1 cellular context compared by ENCODE assay signal in the genomic region with DNA sequence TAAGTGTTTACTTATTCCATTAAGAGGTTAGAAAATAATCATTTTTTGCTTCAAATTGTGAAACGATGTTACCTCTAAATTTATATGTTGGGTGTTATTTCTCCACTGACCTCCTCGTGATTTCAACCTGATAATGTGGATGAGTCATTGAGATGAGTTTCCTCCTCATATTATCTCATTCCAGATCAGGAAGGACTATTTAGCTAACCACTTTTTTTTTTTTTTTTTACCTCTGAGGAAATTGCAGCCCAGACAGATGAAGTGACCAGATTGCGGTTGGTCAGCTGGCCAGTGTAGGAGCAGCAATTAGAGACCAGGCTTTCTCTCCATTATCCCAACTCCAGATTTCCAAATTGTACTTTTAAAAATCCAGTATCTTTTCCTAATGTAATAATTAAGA.
TF ChIP-seq lines count a peak whose summit lies in the region.

No MANE protein-coding gene starts in this region.

TF ChIP-seq in K562, 482 proteins besides CTCF, POLR2A, EP300 and RAD21 (continued from another document):
- TF ChIP-seq, protein P1, sequence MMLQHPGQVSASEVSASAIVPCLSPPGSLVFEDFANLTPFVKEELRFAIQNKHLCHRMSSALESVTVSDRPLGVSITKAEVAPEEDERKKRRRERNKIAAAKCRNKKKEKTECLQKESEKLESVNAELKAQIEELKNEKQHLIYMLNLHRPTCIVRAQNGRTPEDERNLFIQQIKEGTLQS (IDR thresholded peaks at IDR 0.05) = peak; percentile 91
- TF ChIP-seq, protein P1 (CRISPR knock-in tag; conservative IDR thresholded peaks at IDR 0.05) = no peak
- peak; percentile 42 for TF ChIP-seq CBFA2T3 (IDR thresholded peaks at IDR 0.05)
- TF ChIP-seq MCM2 (IDR thresholded peaks at IDR 0.05; ENCODE audit: low read depth) = no peak
- peak; percentile 63; the same call in 1 of the 2 replicates for TF ChIP-seq ZEB2 (IDR thresholded peaks at IDR 0.05)
- TF ChIP-seq, protein P2, sequence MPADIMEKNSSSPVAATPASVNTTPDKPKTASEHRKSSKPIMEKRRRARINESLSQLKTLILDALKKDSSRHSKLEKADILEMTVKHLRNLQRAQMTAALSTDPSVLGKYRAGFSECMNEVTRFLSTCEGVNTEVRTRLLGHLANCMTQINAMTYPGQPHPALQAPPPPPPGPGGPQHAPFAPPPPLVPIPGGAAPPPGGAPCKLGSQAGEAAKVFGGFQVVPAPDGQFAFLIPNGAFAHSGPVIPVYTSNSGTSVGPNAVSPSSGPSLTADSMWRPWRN (IDR thresholded peaks at IDR 0.05; ENCODE audit: low read depth) = peak; percentile 54; the same call in 1 of the 2 replicates
- TF ChIP-seq FOXK2 (conservative IDR thresholded peaks at IDR 0.05 in 1 of 2, IDR thresholded peaks at IDR 0.05 in 1 of 2; ENCODE audit: low read depth in 2 of 2) = no peak
- no peak for TF ChIP-seq ZNF668 (CRISPR knock-in tag; IDR thresholded peaks at IDR 0.05)
- TF ChIP-seq, protein P3, sequence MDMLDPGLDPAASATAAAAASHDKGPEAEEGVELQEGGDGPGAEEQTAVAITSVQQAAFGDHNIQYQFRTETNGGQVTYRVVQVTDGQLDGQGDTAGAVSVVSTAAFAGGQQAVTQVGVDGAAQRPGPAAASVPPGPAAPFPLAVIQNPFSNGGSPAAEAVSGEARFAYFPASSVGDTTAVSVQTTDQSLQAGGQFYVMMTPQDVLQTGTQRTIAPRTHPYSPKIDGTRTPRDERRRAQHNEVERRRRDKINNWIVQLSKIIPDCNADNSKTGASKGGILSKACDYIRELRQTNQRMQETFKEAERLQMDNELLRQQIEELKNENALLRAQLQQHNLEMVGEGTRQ (CRISPR knock-in tag; IDR thresholded peaks at IDR 0.05) = no peak
- TF ChIP-seq, protein P4, sequence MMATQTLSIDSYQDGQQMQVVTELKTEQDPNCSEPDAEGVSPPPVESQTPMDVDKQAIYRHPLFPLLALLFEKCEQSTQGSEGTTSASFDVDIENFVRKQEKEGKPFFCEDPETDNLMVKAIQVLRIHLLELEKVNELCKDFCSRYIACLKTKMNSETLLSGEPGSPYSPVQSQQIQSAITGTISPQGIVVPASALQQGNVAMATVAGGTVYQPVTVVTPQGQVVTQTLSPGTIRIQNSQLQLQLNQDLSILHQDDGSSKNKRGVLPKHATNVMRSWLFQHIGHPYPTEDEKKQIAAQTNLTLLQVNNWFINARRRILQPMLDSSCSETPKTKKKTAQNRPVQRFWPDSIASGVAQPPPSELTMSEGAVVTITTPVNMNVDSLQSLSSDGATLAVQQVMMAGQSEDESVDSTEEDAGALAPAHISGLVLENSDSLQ (IDR thresholded peaks at IDR 0.05) = 0 out of 2 replicates have a peak, but pooled peaks have one; percentile 16
- TF ChIP-seq NFYB (IDR thresholded peaks at IDR 0.05; ENCODE audit: extremely low read depth, insufficient read length) = no peak
- TF ChIP-seq NRF1 (conservative IDR thresholded peaks at IDR 0.05 in 1 of 2, IDR thresholded peaks at IDR 0.05 in 1 of 2) = no peak
- TF ChIP-seq LEF1 (IDR thresholded peaks at IDR 0.05) = peak; percentile 37; the same call in 1 of the 2 replicates
- TF ChIP-seq FOXJ2 (tag; IDR thresholded peaks at IDR 0.05) = peak; percentile 74
- peak; percentile 95 for TF ChIP-seq JUND (IDR thresholded peaks at IDR 0.05; ENCODE audit: borderline replicate concordance, low read depth, low read length)
- TF ChIP-seq JUND (tag; IDR thresholded peaks at IDR 0.05; ENCODE audit: borderline replicate concordance, low read depth, low read length) = peak; percentile 94
- 0 out of 2 replicates have a peak, but pooled peaks have one; percentile 33 for TF ChIP-seq HDAC2 (IDR thresholded peaks at IDR 0.05)
- peak; percentile 51 for TF ChIP-seq DACH1 (IDR thresholded peaks at IDR 0.05; ENCODE audit: partially characterized antibody)
- TF ChIP-seq TAF7 (tag; IDR thresholded peaks at IDR 0.05) = no peak
- no peak for TF ChIP-seq FOXJ3 (CRISPR knock-in tag; IDR thresholded peaks at IDR 0.05)
- peak; percentile 32; the same call in 1 of the 2 replicates for TF ChIP-seq CTBP1 (IDR thresholded peaks at IDR 0.05; ENCODE audit: borderline replicate concordance)
- TF ChIP-seq, protein P5, sequence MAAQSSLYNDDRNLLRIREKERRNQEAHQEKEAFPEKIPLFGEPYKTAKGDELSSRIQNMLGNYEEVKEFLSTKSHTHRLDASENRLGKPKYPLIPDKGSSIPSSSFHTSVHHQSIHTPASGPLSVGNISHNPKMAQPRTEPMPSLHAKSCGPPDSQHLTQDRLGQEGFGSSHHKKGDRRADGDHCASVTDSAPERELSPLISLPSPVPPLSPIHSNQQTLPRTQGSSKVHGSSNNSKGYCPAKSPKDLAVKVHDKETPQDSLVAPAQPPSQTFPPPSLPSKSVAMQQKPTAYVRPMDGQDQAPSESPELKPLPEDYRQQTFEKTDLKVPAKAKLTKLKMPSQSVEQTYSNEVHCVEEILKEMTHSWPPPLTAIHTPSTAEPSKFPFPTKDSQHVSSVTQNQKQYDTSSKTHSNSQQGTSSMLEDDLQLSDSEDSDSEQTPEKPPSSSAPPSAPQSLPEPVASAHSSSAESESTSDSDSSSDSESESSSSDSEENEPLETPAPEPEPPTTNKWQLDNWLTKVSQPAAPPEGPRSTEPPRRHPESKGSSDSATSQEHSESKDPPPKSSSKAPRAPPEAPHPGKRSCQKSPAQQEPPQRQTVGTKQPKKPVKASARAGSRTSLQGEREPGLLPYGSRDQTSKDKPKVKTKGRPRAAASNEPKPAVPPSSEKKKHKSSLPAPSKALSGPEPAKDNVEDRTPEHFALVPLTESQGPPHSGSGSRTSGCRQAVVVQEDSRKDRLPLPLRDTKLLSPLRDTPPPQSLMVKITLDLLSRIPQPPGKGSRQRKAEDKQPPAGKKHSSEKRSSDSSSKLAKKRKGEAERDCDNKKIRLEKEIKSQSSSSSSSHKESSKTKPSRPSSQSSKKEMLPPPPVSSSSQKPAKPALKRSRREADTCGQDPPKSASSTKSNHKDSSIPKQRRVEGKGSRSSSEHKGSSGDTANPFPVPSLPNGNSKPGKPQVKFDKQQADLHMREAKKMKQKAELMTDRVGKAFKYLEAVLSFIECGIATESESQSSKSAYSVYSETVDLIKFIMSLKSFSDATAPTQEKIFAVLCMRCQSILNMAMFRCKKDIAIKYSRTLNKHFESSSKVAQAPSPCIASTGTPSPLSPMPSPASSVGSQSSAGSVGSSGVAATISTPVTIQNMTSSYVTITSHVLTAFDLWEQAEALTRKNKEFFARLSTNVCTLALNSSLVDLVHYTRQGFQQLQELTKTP (IDR thresholded peaks at IDR 0.05; ENCODE audit: low read depth in 1 of 2, partially characterized antibody in 2 of 2) = peak in 1 of 2 experiments; percentile 73
- TF ChIP-seq CHD4 (IDR thresholded peaks at IDR 0.05; ENCODE audit: insufficient read depth, insufficient replicate concordance, low read depth, low read length, poor library complexity, severe bottlenecking) = no peak
- TF ChIP-seq KLF16 (IDR thresholded peaks at IDR 0.05) = peak; percentile 25; the same call in 1 of the 2 replicates
- TF ChIP-seq GABPB2 (CRISPR knock-in tag; conservative IDR thresholded peaks at IDR 0.05) = no peak
- TF ChIP-seq HNRNPL (IDR thresholded peaks at IDR 0.05; ENCODE audit: low read depth, low read length) = no peak
- TF ChIP-seq CBFB (CRISPR knock-in tag; IDR thresholded peaks at IDR 0.05) = no peak
- 0 out of 2 replicates have a peak, but pooled peaks have one; percentile 56 for TF ChIP-seq ZNF766 (CRISPR knock-in tag; conservative IDR thresholded peaks at IDR 0.05)
- no peak for TF ChIP-seq HLTF (IDR thresholded peaks at IDR 0.05)
- TF ChIP-seq ZNF175 (CRISPR knock-in tag; IDR thresholded peaks at IDR 0.05; ENCODE audit: low read depth) = 0 out of 2 replicates have a peak, but pooled peaks have one; percentile 42
- peak; percentile 87 for TF ChIP-seq SMARCA4 (IDR thresholded peaks at IDR 0.05)
- no peak for TF ChIP-seq XRCC5 (IDR thresholded peaks at IDR 0.05; ENCODE audit: low read depth, low read length)
- TF ChIP-seq, protein P6, sequence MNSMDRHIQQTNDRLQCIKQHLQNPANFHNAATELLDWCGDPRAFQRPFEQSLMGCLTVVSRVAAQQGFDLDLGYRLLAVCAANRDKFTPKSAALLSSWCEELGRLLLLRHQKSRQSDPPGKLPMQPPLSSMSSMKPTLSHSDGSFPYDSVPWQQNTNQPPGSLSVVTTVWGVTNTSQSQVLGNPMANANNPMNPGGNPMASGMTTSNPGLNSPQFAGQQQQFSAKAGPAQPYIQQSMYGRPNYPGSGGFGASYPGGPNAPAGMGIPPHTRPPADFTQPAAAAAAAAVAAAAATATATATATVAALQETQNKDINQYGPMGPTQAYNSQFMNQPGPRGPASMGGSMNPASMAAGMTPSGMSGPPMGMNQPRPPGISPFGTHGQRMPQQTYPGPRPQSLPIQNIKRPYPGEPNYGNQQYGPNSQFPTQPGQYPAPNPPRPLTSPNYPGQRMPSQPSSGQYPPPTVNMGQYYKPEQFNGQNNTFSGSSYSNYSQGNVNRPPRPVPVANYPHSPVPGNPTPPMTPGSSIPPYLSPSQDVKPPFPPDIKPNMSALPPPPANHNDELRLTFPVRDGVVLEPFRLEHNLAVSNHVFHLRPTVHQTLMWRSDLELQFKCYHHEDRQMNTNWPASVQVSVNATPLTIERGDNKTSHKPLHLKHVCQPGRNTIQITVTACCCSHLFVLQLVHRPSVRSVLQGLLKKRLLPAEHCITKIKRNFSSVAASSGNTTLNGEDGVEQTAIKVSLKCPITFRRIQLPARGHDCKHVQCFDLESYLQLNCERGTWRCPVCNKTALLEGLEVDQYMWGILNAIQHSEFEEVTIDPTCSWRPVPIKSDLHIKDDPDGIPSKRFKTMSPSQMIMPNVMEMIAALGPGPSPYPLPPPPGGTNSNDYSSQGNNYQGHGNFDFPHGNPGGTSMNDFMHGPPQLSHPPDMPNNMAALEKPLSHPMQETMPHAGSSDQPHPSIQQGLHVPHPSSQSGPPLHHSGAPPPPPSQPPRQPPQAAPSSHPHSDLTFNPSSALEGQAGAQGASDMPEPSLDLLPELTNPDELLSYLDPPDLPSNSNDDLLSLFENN (IDR thresholded peaks at IDR 0.05; ENCODE audit: low read depth in 2 of 2, low read length in 2 of 2) = no peak
- TF ChIP-seq ESRRA (IDR thresholded peaks at IDR 0.05; ENCODE audit: borderline replicate concordance, low read depth) = peak; percentile 83; the same call in 1 of the 2 replicates
- peak; percentile 90 for TF ChIP-seq JUN (IDR thresholded peaks at IDR 0.05; ENCODE audit: borderline replicate concordance, low read depth, low read length)
- TF ChIP-seq JUN (CRISPR knock-in tag; IDR thresholded peaks at IDR 0.05; ENCODE audit: borderline replicate concordance) = no peak
- TF ChIP-seq, protein P7, sequence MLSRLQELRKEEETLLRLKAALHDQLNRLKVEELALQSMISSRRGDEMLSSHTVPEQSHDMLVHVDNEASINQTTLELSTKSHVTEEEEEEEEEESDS (CRISPR knock-in tag; IDR thresholded peaks at IDR 0.05) = no peak
- TF ChIP-seq FOXA1 (IDR thresholded peaks at IDR 0.05; ENCODE audit: borderline replicate concordance) = no peak
